In genomic region chr17:7538891-7539290, GRCh38 we compare ENCODE assay signal across 21 cellular contexts.
"Had no signal": no experiment of that assay in that cellular context is flagged by ENCODE, and none has a peak within 500 bp of the region (broad histone marks: within the 10 kb centered on the region; RNA-seq: fewer than 3 reads in every experiment).

No MANE protein-coding gene starts in this region.

- H3K36me3 Mint-ChIP-seq: activated naive CD8-positive, alpha-beta T cell treated with anti-CD3 and anti-CD28 coated beads for 36 hours; memory B cell; naive thymus-derived CD8-positive, alpha-beta T cell had no signal

- H3K4me3 Mint-ChIP-seq: activated CD4-positive, alpha-beta T cell treated with anti-CD3 and anti-CD28 coated beads, Interleukin-2, amount 10 ng/mL, durations not matched to agents 7 days and 5 days; activated naive CD8-positive, alpha-beta T cell treated with anti-CD3 and anti-CD28 coated beads for 36 hours; activated T-helper 1 cell treated with anti-CD3 and anti-CD28 coated beads, Interleukin-12 subunit alpha, Interleukin-12 subunit beta, Interleukin-2, Interleukin-4 antibody, amounts not matched to agents 30 ng/mL and 10 ng/mL and 1 ng/mL, durations not matched to agents 14 hours and 24 hours and 36 hours; endodermal cell; memory B cell; naive thymus-derived CD8-positive, alpha-beta T cell had no signal

- H3K4me3 ChIP-seq: dorsolateral prefrontal cortex, gastroesophageal sphincter, left ventricle myocardium inferior, mucosa of descending colon, transverse colon, vagina had no signal

- H3K27ac ChIP-seq: dorsolateral prefrontal cortex, gastroesophageal sphincter, left ventricle myocardium inferior, transverse colon, vagina had no signal

- ATAC-seq: gastroesophageal sphincter; mucosa of descending colon; naive thymus-derived CD8-positive, alpha-beta T cell; right cardiac atrium; stimulated activated naive CD8-positive, alpha-beta T cell treated with anti-CD3 and anti-CD28 coated beads, Interleukin-15, Interleukin-2, amounts not matched to agents 100 U/mL and 50 U/mL, for 24 hours had no signal

- H3K36me3 ChIP-seq: gastroesophageal sphincter, left ventricle myocardium inferior, transverse colon, vagina had no signal

- H3K27me3 Mint-ChIP-seq: activated naive CD8-positive, alpha-beta T cell treated with anti-CD3 and anti-CD28 coated beads for 36 hours; memory B cell; naive thymus-derived CD8-positive, alpha-beta T cell had no signal

- H3K27me3 ChIP-seq: dorsolateral prefrontal cortex, transverse colon, vagina had no signal

- H3K9me3 Mint-ChIP-seq: memory B cell; naive thymus-derived CD8-positive, alpha-beta T cell had no signal

- H3K27ac Mint-ChIP-seq: activated CD4-positive, alpha-beta T cell treated with anti-CD3 and anti-CD28 coated beads, Interleukin-2, amount 10 ng/mL, durations not matched to agents 7 days and 5 days; activated naive CD8-positive, alpha-beta T cell treated with anti-CD3 and anti-CD28 coated beads for 36 hours; activated T-helper 1 cell treated with anti-CD3 and anti-CD28 coated beads, Interleukin-12 subunit alpha, Interleukin-12 subunit beta, Interleukin-2, Interleukin-4 antibody, amounts not matched to agents 30 ng/mL and 10 ng/mL and 1 ng/mL, durations not matched to agents 14 hours and 24 hours and 36 hours; endodermal cell; memory B cell; naive thymus-derived CD8-positive, alpha-beta T cell had no signal

- H3K4me1 Mint-ChIP-seq: activated CD4-positive, alpha-beta T cell treated with anti-CD3 and anti-CD28 coated beads, Interleukin-2, amount 10 ng/mL, durations not matched to agents 7 days and 5 days; activated naive CD8-positive, alpha-beta T cell treated with anti-CD3 and anti-CD28 coated beads for 36 hours; endodermal cell; memory B cell had no signal

- DNase-seq: activated CD4-positive, alpha-beta T cell treated with anti-CD3 and anti-CD28 coated beads, Interleukin-2, amount 10 ng/mL, durations not matched to agents 7 days and 5 days; activated naive CD8-positive, alpha-beta T cell treated with anti-CD3 and anti-CD28 coated beads for 36 hours; dorsolateral prefrontal cortex; endodermal cell; erythroblast; islet precursor cell; left ventricle myocardium inferior; mucosa of descending colon; naive thymus-derived CD8-positive, alpha-beta T cell; nucleus accumbens; posterior cingulate gyrus; right cardiac atrium; small intestine; stimulated activated CD4-positive, alpha-beta T cell treated with anti-CD3 and anti-CD28 coated beads, Interleukin-4, amount 100 ng/mL, for 4 hours; stimulated activated naive CD8-positive, alpha-beta T cell treated with anti-CD3 and anti-CD28 coated beads, Interleukin-15, Interleukin-2, amounts not matched to agents 100 U/mL and 50 U/mL, for 24 hours; T-helper 2 cell; transverse colon had no signal

- H3K4me1 ChIP-seq: gastroesophageal sphincter, left ventricle myocardium inferior, transverse colon, vagina had no signal
